Comparison of ENCODE assay signal across 17 cellular contexts in genomic region chr3:50295553-50296166, GRCh38. TPM values are rescaled to one million over a fixed set of nuclear protein-coding genes. Genes with fewer than 3 reads are reported as not detected.
DNase-seq lines count a peak whose midpoint lies in the region; ATAC-seq and TF ChIP-seq lines count a peak whose summit lies in the region.
"Had no signal": no experiment of that assay in that cellular context is flagged by ENCODE, and none has a peak within 500 bp of the region (broad histone marks: within the 10 kb centered on the region; RNA-seq: fewer than 3 reads in every experiment).

No MANE protein-coding gene starts in this region.

- H3K4me1 Mint-ChIP-seq in activated CD8-positive, alpha-beta T cell treated with anti-CD3 and anti-CD28 coated beads, Interleukin-2, amount 10 ng/mL, durations not matched to agents 7 days and 5 days (ENCODE audit: low read depth) = peaks cover 46% of the 10 kb centered on the region
- peaks cover 24% of the 10 kb centered on the region for H3K4me1 Mint-ChIP-seq in activated CD8-positive, alpha-beta T cell treated with anti-CD3 and anti-CD28 coated beads for 36 hours (ENCODE audit: low read depth)
- peaks cover 21% of the 10 kb centered on the region for H3K4me1 Mint-ChIP-seq in WTC11

- H3K9me3 ChIP-seq in sigmoid colon = no peaks in the 10 kb centered on the region
- H3K9me3 ChIP-seq: MG63 had no signal

- intact Hi-C loops in activated CD8-positive, alpha-beta T cell treated with anti-CD3 and anti-CD28 coated beads for 36 hours (cut with micrococcal nuclease) = no loop called here
- intact Hi-C loops in sigmoid colon (cut with DNase I) = no loop called here

- TF ChIP-seq POLR2A in erythroblast (IDR thresholded peaks at IDR 0.05; ENCODE audit: low read length) (peak; percentile 23), sigmoid colon (IDR thresholded peaks at IDR 0.05) (no peak)

- H3K27ac ChIP-seq in sigmoid colon = no peak overlapping the region

- POLR2A ChIA-PET in activated CD8-positive, alpha-beta T cell treated with anti-CD3 and anti-CD28 coated beads, Interleukin-2, amount 10 ng/mL, durations not matched to agents 7 days and 5 days (lab: Charles Lee) = no interaction called here
- POLR2A ChIA-PET in activated CD8-positive, alpha-beta T cell treated with anti-CD3 and anti-CD28 coated beads for 36 hours (lab: Charles Lee) = interaction anchor here (1.6 kb wide), 1 partner anchor 11 kb away, joined by 7 read pairs; no protein-coding TSS in a partner anchor
- POLR2A ChIA-PET in WTC11 (lab: Charles Lee) = no interaction called here

- TF ChIP-seq EP300 in sigmoid colon (IDR thresholded peaks at IDR 0.05) = no peak

- H3K4me3 ChIP-seq in sigmoid colon = no peak overlapping the region
- H3K4me3 ChIP-seq: GM23338, MG63 had no signal

- TF ChIP-seq CTCF in activated CD8-positive, alpha-beta T cell treated with anti-CD3 and anti-CD28 coated beads for 36 hours (IDR thresholded peaks at IDR 0.05) = no peak
- TF ChIP-seq CTCF in WTC11 (IDR thresholded peaks at IDR 0.05) (no peak), sigmoid colon (IDR thresholded peaks at IDR 0.05) (no peak)

- H3K27me3 ChIP-seq in sigmoid colon = no peaks in the 10 kb centered on the region
- H3K27me3 ChIP-seq: MG63 had no signal

- CTCF ChIA-PET in activated CD8-positive, alpha-beta T cell treated with anti-CD3 and anti-CD28 coated beads, Interleukin-2, amount 10 ng/mL, durations not matched to agents 7 days and 5 days (lab: Charles Lee) = interaction anchor here (1.3 kb wide), 1 partner anchor 21 kb away, joined by 3 read pairs; no protein-coding TSS in a partner anchor
- CTCF ChIA-PET in activated CD8-positive, alpha-beta T cell treated with anti-CD3 and anti-CD28 coated beads for 36 hours (lab: Charles Lee) = interaction anchor here (1.1 to 1.2 kb wide), 2 partner anchors 28 to 49 kb away, joined by 3 read pairs; no protein-coding TSS in a partner anchor
- CTCF ChIA-PET in WTC11 (lab: Charles Lee) = interaction anchor here (0.5 to 1.5 kb wide), 3 partner anchors 26 to 101 kb away, joined by 4 to 5 read pairs (median 4); no protein-coding TSS in a partner anchor

- peaks cover 4 to 51% (median 41%) of the 10 kb centered on the region in 4 donors for H3K4me1 ChIP-seq in sigmoid colon

- ATAC-seq in activated CD8-positive, alpha-beta T cell treated with anti-CD3 and anti-CD28 coated beads, Interleukin-2, amount 10 ng/mL, durations not matched to agents 7 days and 5 days = no peak
- ATAC-seq in activated CD8-positive, alpha-beta T cell treated with anti-CD3 and anti-CD28 coated beads for 36 hours = no peak
- ATAC-seq in WTC11 = no peak
- no peak for ATAC-seq in GM18511 (IDR thresholded peaks at IDR 0.05; ENCODE audit: unreplicated experiment)
- ATAC-seq in GM18909 (IDR thresholded peaks at IDR 0.05; ENCODE audit: poor library complexity, unreplicated experiment) = no peak
- ATAC-seq: GM23338 had no signal

- peaks cover 7% of the 10 kb centered on the region for H3K36me3 Mint-ChIP-seq in activated CD8-positive, alpha-beta T cell treated with anti-CD3 and anti-CD28 coated beads, Interleukin-2, amount 10 ng/mL, durations not matched to agents 7 days and 5 days (ENCODE audit: low read depth)
- H3K36me3 Mint-ChIP-seq in activated CD8-positive, alpha-beta T cell treated with anti-CD3 and anti-CD28 coated beads for 36 hours (ENCODE audit: low read depth) = peaks cover 6% of the 10 kb centered on the region
- no peaks in the 10 kb centered on the region for H3K36me3 Mint-ChIP-seq in WTC11

- H3K9me3 Mint-ChIP-seq in activated CD8-positive, alpha-beta T cell treated with anti-CD3 and anti-CD28 coated beads, Interleukin-2, amount 10 ng/mL, durations not matched to agents 7 days and 5 days (ENCODE audit: insufficient read depth) = no peaks in the 10 kb centered on the region
- H3K9me3 Mint-ChIP-seq in activated CD8-positive, alpha-beta T cell treated with anti-CD3 and anti-CD28 coated beads for 36 hours = no peaks in the 10 kb centered on the region
- no peaks in the 10 kb centered on the region for H3K9me3 Mint-ChIP-seq in WTC11
- H3K9me3 Mint-ChIP-seq: GM23338 had no signal

- no peaks in the 10 kb centered on the region for H3K36me3 ChIP-seq in sigmoid colon
- H3K36me3 ChIP-seq: MG63 had no signal

- peak overlapping the region; percentile 1 for H3K27ac Mint-ChIP-seq in activated CD8-positive, alpha-beta T cell treated with anti-CD3 and anti-CD28 coated beads, Interleukin-2, amount 10 ng/mL, durations not matched to agents 7 days and 5 days
- H3K27ac Mint-ChIP-seq in activated CD8-positive, alpha-beta T cell treated with anti-CD3 and anti-CD28 coated beads for 36 hours = no peak overlapping the region
- 0 out of 2 replicates have a peak overlapping the region, but pooled peaks have one; percentile 51 for H3K27ac Mint-ChIP-seq in WTC11
- H3K27ac Mint-ChIP-seq: GM23338 had no signal

- H3K27me3 Mint-ChIP-seq in activated CD8-positive, alpha-beta T cell treated with anti-CD3 and anti-CD28 coated beads, Interleukin-2, amount 10 ng/mL, durations not matched to agents 7 days and 5 days (ENCODE audit: low read depth) = no peaks in the 10 kb centered on the region
- H3K27me3 Mint-ChIP-seq in activated CD8-positive, alpha-beta T cell treated with anti-CD3 and anti-CD28 coated beads for 36 hours = no peaks in the 10 kb centered on the region
- H3K27me3 Mint-ChIP-seq in WTC11 (ENCODE audit: low read depth) = no peaks in the 10 kb centered on the region; the same call in 1 of the 2 replicates

- H3K4me3 Mint-ChIP-seq in activated CD8-positive, alpha-beta T cell treated with anti-CD3 and anti-CD28 coated beads, Interleukin-2, amount 10 ng/mL, durations not matched to agents 7 days and 5 days = no peak overlapping the region
- no peak overlapping the region for H3K4me3 Mint-ChIP-seq in activated CD8-positive, alpha-beta T cell treated with anti-CD3 and anti-CD28 coated beads for 36 hours
- H3K4me3 Mint-ChIP-seq in WTC11 = no peak overlapping the region
- H3K4me3 Mint-ChIP-seq: GM23338 had no signal

- WGBS in sigmoid colon, 2 donors = 92% methylated on average over 7 of the region's 7 CpGs

- DNase-seq in activated CD8-positive, alpha-beta T cell treated with anti-CD3 and anti-CD28 coated beads, Interleukin-2, amount 10 ng/mL, durations not matched to agents 7 days and 5 days = no peak
- DNase-seq in activated CD8-positive, alpha-beta T cell treated with anti-CD3 and anti-CD28 coated beads for 36 hours = no peak
- no peak for DNase-seq in WTC11 (ENCODE audit: low spot score)
- DNase-seq in erythroblast (lab: John Stamatoyannopoulos, UW) = no peak
- peak; percentile 60 for DNase-seq in sigmoid colon
- DNase-seq in dedifferentiated amniotic fluid mesenchymal stem cell (ENCODE audit: extremely low spot score) = no peak
- DNase-seq: C1 segment of cervical spinal cord, DMS 273 treated with DMSO at 0.1 percent for 48 hours, GF-D8, Karpas-422, MG63, NCI-H1092, NCI-H2081 treated with DMSO at 0.1 percent for 48 hours, NCI-H524 had no signal

TF ChIP-seq in WTC11, 78 proteins besides CTCF, POLR2A, EP300 and RAD21 (continues in another document):
- no peak for TF ChIP-seq ESRRA (CRISPR knock-in tag; IDR thresholded peaks at IDR 0.05; ENCODE audit: borderline replicate concordance)
- TF ChIP-seq MLX (CRISPR knock-in tag; IDR thresholded peaks at IDR 0.05) = no peak
- TF ChIP-seq NFYB (CRISPR knock-in tag; conservative IDR thresholded peaks at IDR 0.05; ENCODE audit: low read depth) = no peak
- TF ChIP-seq ZNF317 (CRISPR knock-in tag; IDR thresholded peaks at IDR 0.05; ENCODE audit: borderline replicate concordance, low read depth) = no peak

RNA-seq across cellular contexts. Expression of gene IFRD2, which starts 3.4 kb away (rescaled TPM):
- 10 to 100 TPM; 81.3 to 85.1 TPM for total RNA-seq in activated CD8-positive, alpha-beta T cell treated with anti-CD3 and anti-CD28 coated beads, Interleukin-2, amount 10 ng/mL, durations not matched to agents 7 days and 5 days
- total RNA-seq in activated CD8-positive, alpha-beta T cell treated with anti-CD3 and anti-CD28 coated beads for 36 hours = 100 to 1,000 TPM; 132 to 133 TPM
- 63.2 to 92.0 TPM (median 75.6 TPM) in 3 replicates for total RNA-seq in WTC11 (2021)
- 10 to 100 TPM; 46.7 to 59.1 (median 52.7) TPM for total RNA-seq in sigmoid colon
- polyA plus RNA-seq in sigmoid colon = 10 to 100 TPM; 24.5 to 73.1 (median 31.2) TPM

RNA-seq across cellular contexts. Expression of gene HYAL3, which starts 3.5 kb away (rescaled TPM):
- 10 to 100 TPM in 1 of 2 experiments, 1 to 10 TPM in 1; 9.7 to 12.7 TPM for total RNA-seq in activated CD8-positive, alpha-beta T cell treated with anti-CD3 and anti-CD28 coated beads, Interleukin-2, amount 10 ng/mL, durations not matched to agents 7 days and 5 days
- 1 to 10 TPM; 3.3 to 4.1 TPM for total RNA-seq in activated CD8-positive, alpha-beta T cell treated with anti-CD3 and anti-CD28 coated beads for 36 hours
- total RNA-seq in WTC11 (2021) (2.9 to 3.8 TPM (median 3.2 TPM) in 3 replicates), sigmoid colon (1 to 10 TPM; 2.1 to 8.3 (median 3.4) TPM)
- 1 to 10 TPM in 2 of 3 donors, under 1 TPM in 1; 0.60 to 4.4 (median 2.8) TPM for polyA plus RNA-seq in sigmoid colon

RNA-seq across cellular contexts. Expression of gene NAA80, which starts 3.5 kb away (rescaled TPM):
- total RNA-seq in activated CD8-positive, alpha-beta T cell treated with anti-CD3 and anti-CD28 coated beads, Interleukin-2, amount 10 ng/mL, durations not matched to agents 7 days and 5 days = 10 to 100 TPM; 26.8 to 28.5 TPM
- total RNA-seq in activated CD8-positive, alpha-beta T cell treated with anti-CD3 and anti-CD28 coated beads for 36 hours = 10 to 100 TPM; 23.2 to 23.4 TPM
- total RNA-seq in WTC11 (2021) (13.7 to 17.3 TPM (median 13.7 TPM) in 3 replicates), sigmoid colon (1 to 10 TPM; 3.6 to 9.4 (median 7.6) TPM)
- polyA plus RNA-seq in sigmoid colon = 1 to 10 TPM; 3.5 to 9.5 (median 4.2) TPM

RNA-seq across cellular contexts. Expression of gene HYAL1, which starts 7.7 kb away (rescaled TPM):
- total RNA-seq in activated CD8-positive, alpha-beta T cell treated with anti-CD3 and anti-CD28 coated beads, Interleukin-2, amount 10 ng/mL, durations not matched to agents 7 days and 5 days = under 1 TPM in 1 of 2 experiments, not detected in 1; 0.16 TPM
- not detected for total RNA-seq in activated CD8-positive, alpha-beta T cell treated with anti-CD3 and anti-CD28 coated beads for 36 hours
- 3.4 to 3.8 TPM (median 3.5 TPM) in 3 replicates for total RNA-seq in WTC11 (2021)
- 1 to 10 TPM; 3.5 to 7.2 (median 4.2) TPM for total RNA-seq in sigmoid colon
- 10 to 100 TPM in 1 of 3 donors, 1 to 10 TPM in 2; 2.4 to 15.1 (median 9.5) TPM for polyA plus RNA-seq in sigmoid colon

RNA-seq across cellular contexts. Expression of gene LSMEM2, which starts 16.8 kb away (rescaled TPM):
- total RNA-seq in activated CD8-positive, alpha-beta T cell treated with anti-CD3 and anti-CD28 coated beads, Interleukin-2, amount 10 ng/mL, durations not matched to agents 7 days and 5 days = not detected
- not detected for total RNA-seq in activated CD8-positive, alpha-beta T cell treated with anti-CD3 and anti-CD28 coated beads for 36 hours
- total RNA-seq in WTC11 (2021) (0.41 to 0.60 TPM (median 0.57 TPM) in 3 replicates), sigmoid colon (not detected)
- under 1 TPM in 2 of 3 donors, not detected in 1; 0.13 to 0.46 TPM for polyA plus RNA-seq in sigmoid colon
